Comparison of ENCODE assay signal across 1 cellular context in the genomic region with DNA sequence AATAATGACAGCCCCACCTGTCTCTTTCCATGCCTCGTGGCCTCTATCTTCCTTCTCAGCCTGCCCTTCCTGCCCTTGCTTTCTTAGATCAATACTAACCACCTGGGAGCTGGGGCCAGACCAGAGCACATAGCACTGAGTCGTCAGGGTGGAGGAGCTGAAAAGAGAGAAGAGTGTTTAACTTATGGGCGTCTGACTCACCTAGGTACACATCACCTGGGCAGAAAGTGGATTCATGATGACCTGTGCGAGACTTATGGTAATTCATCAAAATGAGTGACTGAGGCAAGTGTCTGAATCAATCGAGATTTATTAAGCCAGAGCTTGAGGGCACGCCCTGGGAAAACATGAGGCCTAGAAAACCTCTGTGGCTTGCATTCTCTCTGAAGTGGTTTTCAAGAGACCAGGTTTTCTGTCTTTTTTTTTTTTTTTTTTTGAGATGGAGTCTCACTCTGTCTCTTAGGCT.
TF ChIP-seq lines count a peak whose summit lies in the region.

No MANE protein-coding gene starts in this region.

TF ChIP-seq in SK-N-SH, 30 proteins besides CTCF, POLR2A, EP300 and RAD21 (continued from another document):
- TF ChIP-seq, protein P1, sequence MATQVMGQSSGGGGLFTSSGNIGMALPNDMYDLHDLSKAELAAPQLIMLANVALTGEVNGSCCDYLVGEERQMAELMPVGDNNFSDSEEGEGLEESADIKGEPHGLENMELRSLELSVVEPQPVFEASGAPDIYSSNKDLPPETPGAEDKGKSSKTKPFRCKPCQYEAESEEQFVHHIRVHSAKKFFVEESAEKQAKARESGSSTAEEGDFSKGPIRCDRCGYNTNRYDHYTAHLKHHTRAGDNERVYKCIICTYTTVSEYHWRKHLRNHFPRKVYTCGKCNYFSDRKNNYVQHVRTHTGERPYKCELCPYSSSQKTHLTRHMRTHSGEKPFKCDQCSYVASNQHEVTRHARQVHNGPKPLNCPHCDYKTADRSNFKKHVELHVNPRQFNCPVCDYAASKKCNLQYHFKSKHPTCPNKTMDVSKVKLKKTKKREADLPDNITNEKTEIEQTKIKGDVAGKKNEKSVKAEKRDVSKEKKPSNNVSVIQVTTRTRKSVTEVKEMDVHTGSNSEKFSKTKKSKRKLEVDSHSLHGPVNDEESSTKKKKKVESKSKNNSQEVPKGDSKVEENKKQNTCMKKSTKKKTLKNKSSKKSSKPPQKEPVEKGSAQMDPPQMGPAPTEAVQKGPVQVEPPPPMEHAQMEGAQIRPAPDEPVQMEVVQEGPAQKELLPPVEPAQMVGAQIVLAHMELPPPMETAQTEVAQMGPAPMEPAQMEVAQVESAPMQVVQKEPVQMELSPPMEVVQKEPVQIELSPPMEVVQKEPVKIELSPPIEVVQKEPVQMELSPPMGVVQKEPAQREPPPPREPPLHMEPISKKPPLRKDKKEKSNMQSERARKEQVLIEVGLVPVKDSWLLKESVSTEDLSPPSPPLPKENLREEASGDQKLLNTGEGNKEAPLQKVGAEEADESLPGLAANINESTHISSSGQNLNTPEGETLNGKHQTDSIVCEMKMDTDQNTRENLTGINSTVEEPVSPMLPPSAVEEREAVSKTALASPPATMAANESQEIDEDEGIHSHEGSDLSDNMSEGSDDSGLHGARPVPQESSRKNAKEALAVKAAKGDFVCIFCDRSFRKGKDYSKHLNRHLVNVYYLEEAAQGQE (IDR thresholded peaks at IDR 0.05; ENCODE audit: low read depth, low read length), result no peak
- no peak for TF ChIP-seq RFX5 (IDR thresholded peaks at IDR 0.05; ENCODE audit: low read length)
TF ChIP-seq in SK-N-SH: peak in this region for 0.
